8 cellular contexts compared by ENCODE assay signal in genomic region chr14:102314242-102315011, GRCh38. TPM values are rescaled to one million over a fixed set of nuclear protein-coding genes. Genes with fewer than 3 reads are reported as not detected.
DNase-seq lines count a peak whose midpoint lies in the region; ATAC-seq and TF ChIP-seq lines count a peak whose summit lies in the region.

No MANE protein-coding gene starts in this region.

- TF ChIP-seq CTCF in GM12872 (IDR thresholded peaks at IDR 0.05; ENCODE audit: insufficient read depth, low read depth, low read length), result peak; percentile 97
- peak; percentile 89 for TF ChIP-seq CTCF in astrocyte of the spinal cord (IDR thresholded peaks at IDR 0.05; ENCODE audit: low read depth, low read length)
- TF ChIP-seq CTCF in sigmoid colon (IDR thresholded peaks at IDR 0.05), result peak; percentile 87 to 95 (median 92)

- in situ Hi-C loops in astrocyte of the spinal cord (cut with HindIII; ENCODE audit: low sequenced_read_pairs), result no loop called here

- no peak for TF ChIP-seq POLR2A in sigmoid colon (IDR thresholded peaks at IDR 0.05)

- no peaks in the 10 kb centered on the region for H3K9me3 ChIP-seq in sigmoid colon

- WGBS in sigmoid colon, 2 donors, result 7% methylated on average over 52 of the region's 52 CpGs

- peak overlapping the region; percentile 35 to 59 (median 46) for H3K27ac ChIP-seq in sigmoid colon

- intact Hi-C loops in sigmoid colon (cut with DNase I), result loop anchor here (1.0 to 10.0 kb wide), 4 partner anchors 79 to 350 kb away; partner anchors contain the start of gene DYNC1H1

- peak; percentile 52 for ATAC-seq in HG02610 (IDR thresholded peaks at IDR 0.05; ENCODE audit: unreplicated experiment)
- ATAC-seq in GM21786 (IDR thresholded peaks at IDR 0.05; ENCODE audit: unreplicated experiment), result no peak

- peak overlapping the region; percentile 42 for H3K4me3 ChIP-seq in astrocyte of the spinal cord (ENCODE audit: low read depth, low read length)
- peak overlapping the region; percentile 69 for H3K4me3 ChIP-seq in iPS-11a (ENCODE audit: low read depth, low read length)
- peak overlapping the region; percentile 30 to 50 (median 48) for H3K4me3 ChIP-seq in sigmoid colon

- DNase-seq in NCI-H1417 (lab: John Stamatoyannopoulos, UW) (peak; percentile 81 to 89 (median 86)), T1000 (lab: John Stamatoyannopoulos, UW) (peak; percentile 71), astrocyte of the spinal cord (ENCODE audit: low read depth, low spot score) (peak; percentile 84), sigmoid colon (peak; percentile 93)

- H3K36me3 ChIP-seq in sigmoid colon, result no peaks in the 10 kb centered on the region

- no peaks in the 10 kb centered on the region for H3K27me3 ChIP-seq in sigmoid colon

- TF ChIP-seq EP300 in sigmoid colon (IDR thresholded peaks at IDR 0.05), result no peak

- peaks cover 0 to 40% (median 30%) of the 10 kb centered on the region in 4 donors for H3K4me1 ChIP-seq in sigmoid colon

RNA-seq across cellular contexts. Expression of gene ZNF839, which starts 5.1 kb away (rescaled TPM):
- total RNA-seq in sigmoid colon, result 10 to 100 TPM in 1 of 4 donors, 1 to 10 TPM in 3; 5.7 to 12.2 (median 8.2) TPM
- polyA plus RNA-seq in sigmoid colon, result 1 to 10 TPM; 4.6 to 9.3 (median 6.0) TPM

RNA-seq across cellular contexts. Expression of gene MOK, which starts 9.5 kb away (rescaled TPM):
- 10 to 100 TPM in 2 of 4 donors, 1 to 10 TPM in 2; 7.5 to 17.2 (median 11.2) TPM for total RNA-seq in sigmoid colon
- 10 to 100 TPM in 1 of 3 donors, 1 to 10 TPM in 2; 1.8 to 10.2 (median 6.0) TPM for polyA plus RNA-seq in sigmoid colon

RNA-seq across cellular contexts. Expression of gene CINP, which starts 48.3 kb away (rescaled TPM):
- total RNA-seq in sigmoid colon, result 10 to 100 TPM; 12.5 to 24.6 (median 19.8) TPM
- 10 to 100 TPM; 21.5 to 46.2 (median 35.0) TPM for polyA plus RNA-seq in sigmoid colon

RNA-seq across cellular contexts. Expression of gene TECPR2, which starts 48.3 kb away (rescaled TPM):
- total RNA-seq in sigmoid colon, result 10 to 100 TPM; 15.3 to 51.0 (median 17.2) TPM
- polyA plus RNA-seq in sigmoid colon, result 1 to 10 TPM; 2.1 to 9.0 (median 8.5) TPM
